Comparison of ENCODE assay signal across 15 cellular contexts in genomic region chr21:39103689-39104088, GRCh38.
A peak's percentile ranks its signal among the peaks of the same experiment; 100 is the strongest.
DNase-seq lines count a peak whose midpoint lies in the region; ATAC-seq and TF ChIP-seq lines count a peak whose summit lies in the region.
"Had no signal": no experiment of that assay in that cellular context is flagged by ENCODE, and none has a peak within 500 bp of the region (broad histone marks: within the 10 kb centered on the region; RNA-seq: fewer than 3 reads in every experiment).

No MANE protein-coding gene starts in this region.

- H3K4me1 ChIP-seq in spleen = peaks cover under 1 to 77% (median 24%) of the 10 kb centered on the region in 6 donors

- H3K27me3 ChIP-seq in spleen (replicated peaks in 1 of 7) = no peaks in the 10 kb centered on the region
- H3K27me3 ChIP-seq: BLaER1, left lung had no signal

- WGBS in spleen, 5 donors = 56 to 85% (median 81%) methylated on average over 4 of the region's 4 CpGs

- ATAC-seq in GM21786 (IDR thresholded peaks at IDR 0.05; ENCODE audit: unreplicated experiment) = no peak

- no peak overlapping the region for H3K4me3 ChIP-seq in spleen
- H3K4me3 ChIP-seq: BLaER1, left lung had no signal

- no peak for TF ChIP-seq CTCF in spleen (IDR thresholded peaks at IDR 0.05 in 8 of 11, conservative IDR thresholded peaks at IDR 0.05 in 3 of 11)

- intact Hi-C loops in spleen (cut with DNase I; ENCODE audit: low total_unique reads) = no loop called here

- no peaks in the 10 kb centered on the region for H3K9me3 ChIP-seq in spleen
- H3K9me3 ChIP-seq: left lung had no signal

- peak overlapping the region in 6 of 8 donors; percentile 48 to 93 (median 78) for H3K27ac ChIP-seq in spleen
- H3K27ac ChIP-seq: BLaER1 had no signal

- no peak for TF ChIP-seq POLR2A in spleen (IDR thresholded peaks at IDR 0.05)

- H3K36me3 ChIP-seq in spleen = no peaks in the 10 kb centered on the region
- H3K36me3 ChIP-seq: BLaER1, left lung had no signal

- DNase-seq in EH (ENCODE audit: low read depth) = peak; percentile 97
- DNase-seq in amniotic epithelial cell (ENCODE audit: low read depth) = peak; percentile 52
- DNase-seq in hepatic stellate cell (ENCODE audit: low spot score) = peak; percentile 51
- no peak for DNase-seq in spleen
- no peak for DNase-seq in DMS153 (lab: John Stamatoyannopoulos, UW)
- DNase-seq in NCI-H1048 (lab: John Stamatoyannopoulos, UW) = no peak
- DNase-seq: activated naive CD4-positive, alpha-beta T cell; left lung; naive B cell; NCI-H2081 treated with DMSO at 0.1 percent for 48 hours; NCI-H524; OCI-M1; T-helper 9 cell had no signal

Comparison
In these comparisons a context has a peak if more than half of its experiments do, and no peak if none do; other contexts are left out.
1. DNase-seq: peak in EH (single experiment), amniotic epithelial cell (single experiment) and hepatic stellate cell (single experiment); none in spleen (single experiment), DMS153 (single experiment) and NCI-H1048 (single experiment).